ENCODE assay signal across 22 cellular contexts in genomic region chr14:103891667-103892215, GRCh38. TPM values are rescaled to one million over a fixed set of nuclear protein-coding genes. Genes with fewer than 3 reads are reported as not detected.
A peak's percentile ranks its signal among the peaks of the same experiment; 100 is the strongest.
DNase-seq lines count a peak whose midpoint lies in the region; FAIRE-seq and TF ChIP-seq lines count a peak whose summit lies in the region.
"Had no signal": no experiment of that assay in that cellular context is flagged by ENCODE, and none has a peak within 500 bp of the region (broad histone marks: within the 10 kb centered on the region; RNA-seq: fewer than 3 reads in every experiment).

No MANE protein-coding gene starts in this region.

- H2BK120ac ChIP-seq in H1 (replicated peaks; ENCODE audit: low read depth, low read length) (no peak overlapping the region), neuronal stem cell (ENCODE audit: low read depth, low read length) (no peak overlapping the region)

- no peaks in the 10 kb centered on the region for H3K79me2 ChIP-seq in H1 (ENCODE audit: control insufficient read depth in 1 of 2, insufficient read depth in 2 of 2, low read length in 2 of 2)

- 84% methylated on average over 15 of the region's 15 CpGs; no CpG with 5 or more reads in 1 of the 2 experiments for WGBS in H1 (ENCODE audit: extremely low coverage in 1 of 2, insufficient coverage in 1 of 2, insufficient read length in 1 of 2, insufficient replicate concordance in 2 of 2, low coverage in 1 of 2, low lambda C conversion rate in 2 of 2, missing lambda C conversion rate in 1 of 2), 2 experiments
- WGBS in neuronal stem cell (ENCODE audit: extremely low coverage in 2 of 2, insufficient read length in 2 of 2, insufficient replicate concordance in 1 of 2), 2 donors: no CpG with 5 or more reads among the region's 15 CpGs

- no peak overlapping the region for H3K4ac ChIP-seq in H1 (replicated peaks; ENCODE audit: insufficient read length, low read depth, low read length)
- H3K4ac ChIP-seq in neuronal stem cell (ENCODE audit: low read length): no peak overlapping the region

- no peak overlapping the region for H4K91ac ChIP-seq in H1 (replicated peaks; ENCODE audit: insufficient read length, low read length)
- H4K91ac ChIP-seq in neuronal stem cell (ENCODE audit: low read depth, low read length, poor library complexity): no peak overlapping the region

- no peak overlapping the region for H3K27ac ChIP-seq in HEK293 (ENCODE audit: extremely low read depth, low read depth, low read length)
- H3K27ac ChIP-seq in H1 (ENCODE audit: low read depth, low read length): no peak overlapping the region
- no peak overlapping the region for H3K27ac ChIP-seq in neuronal stem cell (replicated peaks; ENCODE audit: low read length)

- H3K23ac ChIP-seq in H1 (ENCODE audit: insufficient read length): no peak overlapping the region
- H3K23ac ChIP-seq in neuronal stem cell (ENCODE audit: low read depth, low read length, poor library complexity): peak overlapping the region; percentile 75

- FAIRE-seq in H1 (lab: Jason Lieb, UNC): no peak
- FAIRE-seq in D721Med (lab: Jason Lieb, UNC): no peak
- FAIRE-seq: A204.1 had no signal

- H2BK20ac ChIP-seq in H1 (ENCODE audit: low read length): no peak overlapping the region

- H3K18ac ChIP-seq in H1 (ENCODE audit: extremely low read depth, low read length): no peak overlapping the region
- peak overlapping the region; percentile 44 for H3K18ac ChIP-seq in neuronal stem cell (ENCODE audit: low read length)

- peaks cover 0 to 2% of the 10 kb centered on the region in 2 experiments for H4K20me1 ChIP-seq in H1 (replicated peaks in 1 of 2; ENCODE audit: control insufficient read depth in 1 of 2, insufficient read depth in 2 of 2, low read length in 2 of 2)

- H3K36me3 ChIP-seq in HEK293 (ENCODE audit: control insufficient read depth in 2 of 2, insufficient read depth in 1 of 2, low read length in 2 of 2) (no peaks in the 10 kb centered on the region), H1 (ENCODE audit: control insufficient read depth in 2 of 4, insufficient read depth in 4 of 4, low read length in 3 of 4) (no peaks in the 10 kb centered on the region), neuronal stem cell (replicated peaks in 1 of 2; ENCODE audit: control insufficient read depth in 2 of 2, insufficient read depth in 2 of 2, low read length in 2 of 2) (no peaks in the 10 kb centered on the region)

- H3K9me3 ChIP-seq in HEK293 (ENCODE audit: control insufficient read depth, insufficient read depth, low read depth, low read length) (no peaks in the 10 kb centered on the region), H1 (ENCODE audit: insufficient read depth in 2 of 2, low read depth in 1 of 2, low read length in 1 of 2) (peaks cover 0 to 3% of the 10 kb centered on the region in 2 experiments; a peak in 1 of 4 replicates), neuronal stem cell (replicated peaks in 1 of 2; ENCODE audit: control insufficient read depth in 2 of 2, insufficient read depth in 1 of 2, low read depth in 1 of 2, low read length in 2 of 2) (peaks cover 0 to 5% of the 10 kb centered on the region in 2 donors)

- peak overlapping the region; percentile 21; the same call in 1 of the 2 replicates for H4K8ac ChIP-seq in H1 (ENCODE audit: extremely low read depth, insufficient read depth, low read length)
- no peak overlapping the region for H4K8ac ChIP-seq in neuronal stem cell (ENCODE audit: low read depth, low read length)

- no peaks in the 10 kb centered on the region for H3K23me2 ChIP-seq in H1 (ENCODE audit: low read depth, low read length)

- no peak overlapping the region for H3K9ac ChIP-seq in H1 (replicated peaks in 1 of 4; ENCODE audit: extremely low read depth in 1 of 4, low read depth in 3 of 4, low read length in 3 of 4)
- H3K9ac ChIP-seq in neuronal stem cell (ENCODE audit: low read depth, low read length, poor library complexity): no peak overlapping the region

- DNase-seq in AG08396 (ENCODE audit: low spot score) (peak; percentile 6), H1 (ENCODE audit: low read depth in 1 of 2, low spot score in 2 of 2) (no peak), neuronal stem cell (ENCODE audit: low spot score) (no peak), middle frontal gyrus (ENCODE audit: extremely low spot score, low spot score) (no peak), D721Med (ENCODE audit: insufficient read length, low spot score) (no peak), NCI-H1105 treated with DMSO at 0.1 percent for 48 hours (lab: John Stamatoyannopoulos, UW) (no peak)
- no peak for DNase-seq in activated effector memory CD4-positive, alpha-beta T cell treated with anti-CD3 and anti-CD28 coated beads, Interleukin-2, amount 50 U/mL, for 16 hours
- DNase-seq: C1 segment of cervical spinal cord, DMS 273 treated with DMSO at 0.1 percent for 48 hours, DND-41, GDM1, KG1, MV-4-11, NCI-H1417, NCI-H187 treated with DMSO at 0.1 percent for 48 hours, NCI-H226, NCI-H524, NCI-H82, OCI-M1, RPMI8226 had no signal

- no peak overlapping the region for H3K56ac ChIP-seq in H1 (replicated peaks; ENCODE audit: insufficient read length, low read depth, low read length)

- TF ChIP-seq CTCF in HEK293 (tag by site-specific recombination; IDR thresholded peaks at IDR 0.05) (no peak), H1 (IDR thresholded peaks at IDR 0.05; ENCODE audit: control extremely low read depth in 1 of 3, insufficient read depth in 1 of 3, low read depth in 1 of 3, low read length in 3 of 3) (no peak), D721Med (IDR thresholded peaks at IDR 0.05; ENCODE audit: insufficient read depth, missing control alignments) (no peak)

- H2BK12ac ChIP-seq in H1 (ENCODE audit: low read depth, low read length) (no peak overlapping the region), neuronal stem cell (ENCODE audit: low read length) (peak overlapping the region; percentile 11)

- TF ChIP-seq EP300 in H1 (IDR thresholded peaks at IDR 0.05; ENCODE audit: borderline replicate concordance in 1 of 2, low read depth in 2 of 2, low read length in 2 of 2): no peak

- H2AFZ ChIP-seq in H1 (ENCODE audit: low read length) (no peak overlapping the region), neuronal stem cell (ENCODE audit: low read length) (no peak overlapping the region)

- H3K14ac ChIP-seq in H1 (ENCODE audit: insufficient read length): no peak overlapping the region
- no peak overlapping the region for H3K14ac ChIP-seq in neuronal stem cell (ENCODE audit: low read length)

- H3K27me3 ChIP-seq in H1 (replicated peaks in 1 of 4; ENCODE audit: control insufficient read depth in 3 of 4, extremely low read depth in 1 of 4, insufficient read depth in 3 of 4, low read length in 3 of 4) (no peaks in the 10 kb centered on the region), neuronal stem cell (ENCODE audit: control insufficient read depth in 3 of 3, insufficient read depth in 3 of 3, low read depth in 1 of 3, low read length in 3 of 3) (peaks cover 0 to 27% (median 0%) of the 10 kb centered on the region in 3 experiments)

- H3K4me1 ChIP-seq in HEK293 (ENCODE audit: control insufficient read depth, insufficient read depth, low read length) (no peaks in the 10 kb centered on the region; the same call in 1 of the 2 replicates), H1 (replicated peaks in 1 of 4; ENCODE audit: control insufficient read depth in 3 of 4, insufficient read depth in 4 of 4, low read length in 3 of 4) (peaks cover 0 to 3% (median 0%) of the 10 kb centered on the region in 4 experiments; a peak in 1 of 7 replicates), neuronal stem cell (ENCODE audit: control insufficient read depth in 2 of 2, insufficient read depth in 1 of 2, low read depth in 1 of 2, low read length in 2 of 2) (peaks cover 0 to under 1% of the 10 kb centered on the region in 2 donors)

- H2BK15ac ChIP-seq in H1 (ENCODE audit: low read length) (no peak overlapping the region), neuronal stem cell (ENCODE audit: low read length) (no peak overlapping the region)

- H2AK5ac ChIP-seq in H1 (ENCODE audit: low read depth, low read length) (no peak overlapping the region), neuronal stem cell (ENCODE audit: low read depth, low read length) (peak overlapping the region; percentile 8)

- no peak overlapping the region for H3K4me2 ChIP-seq in H1 (ENCODE audit: insufficient read depth in 1 of 2, low read depth in 2 of 2, low read length in 2 of 2)
- H3K4me2 ChIP-seq in neuronal stem cell (ENCODE audit: insufficient read depth, low read length, poor library complexity, severe bottlenecking): no peak overlapping the region

- no peak for TF ChIP-seq RAD21 in H1 (IDR thresholded peaks at IDR 0.05 in 1 of 2, conservative IDR thresholded peaks at IDR 0.05 in 1 of 2; ENCODE audit: low read depth in 2 of 2, low read length in 2 of 2)

- H3K4me3 ChIP-seq in HEK293 (ENCODE audit: low read depth, low read length) (no peak overlapping the region), H1 (ENCODE audit: extremely low read depth in 1 of 4, insufficient read depth in 2 of 4, low read depth in 3 of 4, low read length in 4 of 4) (no peak overlapping the region), neuronal stem cell (ENCODE audit: low read length in 2 of 2) (no peak overlapping the region)

- H4K5ac ChIP-seq in H1 (ENCODE audit: insufficient read length, low read depth, low read length): no peak overlapping the region

- no peak overlapping the region for H2BK5ac ChIP-seq in H1 (ENCODE audit: low read depth, low read length)
- no peak overlapping the region for H2BK5ac ChIP-seq in neuronal stem cell (ENCODE audit: low read length)

- CTCF ChIA-PET in HEK293 (lab: Yijun Ruan, JAX) (interaction anchor here (2.0 kb wide), 1 partner anchor 9 kb away, joined by 13 read pairs; no protein-coding TSS in a partner anchor), H1 (lab: Charles Lee; ENCODE audit: partially characterized antibody) (interaction anchor here (0.6 to 1.5 kb wide), 5 partner anchors 9 to 28 kb away, joined by 3 to 9 read pairs (median 3); no protein-coding TSS in a partner anchor)

- POLR2A ChIA-PET in HEK293 (lab: Yijun Ruan, JAX) (no interaction called here), H1 (lab: Charles Lee; ENCODE audit: partially characterized antibody) (no interaction called here)

- no peaks in the 10 kb centered on the region for H3K79me1 ChIP-seq in H1 (ENCODE audit: low read depth, low read length)
- H3K79me1 ChIP-seq in neuronal stem cell (ENCODE audit: low read depth, low read length): no peaks in the 10 kb centered on the region

- no peak for TF ChIP-seq POLR2A in H1 (IDR thresholded peaks at IDR 0.05; ENCODE audit: control extremely low read depth in 1 of 2, low read depth in 2 of 2, low read length in 2 of 2)

RNA-seq across cellular contexts. Expression of gene TDRD9, which starts 36.5 kb away (rescaled TPM):
- not detected in 2 replicates for total RNA-seq in H1 (2021; fragmentation: NEBNext Ultra II Directional; extraction: Animal tissue kit (Norgen Biotek cat#: 25700))
- not detected in 2 replicates for polyA plus RNA-seq in H1 (2011; rRNA removed)
- 0.03 TPM for polyA plus RNA-seq in H1 (2011; cell fraction: cytosol; rRNA removed)
- not detected for polyA plus RNA-seq in H1 (2011; cell fraction: nucleus; rRNA removed)
- polyA plus RNA-seq in H1 (2012, experiment 1 of 2): not detected in 4 replicates
- polyA plus RNA-seq in H1 (2012, experiment 2 of 2): not detected
- under 0.01 TPM for polyA plus RNA-seq in H1 (2013, experiment 1 of 2)
- 0.02 TPM for polyA plus RNA-seq in H1 (2013, experiment 2 of 2)
- polyA minus RNA-seq in H1 (2011; rRNA and poly(A)+ RNA removed): 0.16 TPM in 1 of 2 replicates, not detected in the other
- polyA minus RNA-seq in H1 (2011; cell fraction: cytosol; rRNA and poly(A)+ RNA removed): not detected
- 0.20 TPM for polyA minus RNA-seq in H1 (2011; cell fraction: nucleus; rRNA and poly(A)+ RNA removed)
- polyA plus RNA-seq in neuronal stem cell (2013, experiment 1 of 2): not detected
- not detected for polyA plus RNA-seq in neuronal stem cell (2013, experiment 2 of 2)

RNA-seq across cellular contexts. Expression of gene PPP1R13B, which starts 44.4 kb away (rescaled TPM):
- total RNA-seq in H1 (2021; fragmentation: NEBNext Ultra II Directional; extraction: Animal tissue kit (Norgen Biotek cat#: 25700)): 8.9 and 9.7 TPM in 2 replicates
- 2.6 and 4.5 TPM in 2 replicates for polyA plus RNA-seq in H1 (2011; rRNA removed)
- polyA plus RNA-seq in H1 (2011; cell fraction: cytosol; rRNA removed): 2.7 TPM
- polyA plus RNA-seq in H1 (2011; cell fraction: nucleus; rRNA removed): 9.9 TPM
- 5.3 to 8.0 TPM (median 5.5 TPM) in 4 replicates for polyA plus RNA-seq in H1 (2012, experiment 1 of 2)
- polyA plus RNA-seq in H1 (2012, experiment 2 of 2): 2.4 TPM
- 4.8 TPM for polyA plus RNA-seq in H1 (2013, experiment 1 of 2)
- polyA plus RNA-seq in H1 (2013, experiment 2 of 2): 5.1 TPM
- 5.4 and 9.3 TPM in 2 replicates for polyA minus RNA-seq in H1 (2011; rRNA and poly(A)+ RNA removed)
- 5.7 TPM for polyA minus RNA-seq in H1 (2011; cell fraction: cytosol; rRNA and poly(A)+ RNA removed)
- 7.7 TPM for polyA minus RNA-seq in H1 (2011; cell fraction: nucleus; rRNA and poly(A)+ RNA removed)
- 2.1 TPM for polyA plus RNA-seq in neuronal stem cell (2013, experiment 1 of 2)
- polyA plus RNA-seq in neuronal stem cell (2013, experiment 2 of 2): 1.6 TPM

RNA-seq across cellular contexts. Expression of gene RD3L, which starts 50.6 kb away (rescaled TPM):
- total RNA-seq in H1 (2021; fragmentation: NEBNext Ultra II Directional; extraction: Animal tissue kit (Norgen Biotek cat#: 25700)): not detected in 2 replicates
- not detected in 2 replicates for polyA plus RNA-seq in H1 (2011; rRNA removed)
- not detected for polyA plus RNA-seq in H1 (2011; cell fraction: cytosol; rRNA removed)
- polyA plus RNA-seq in H1 (2011; cell fraction: nucleus; rRNA removed): not detected
- not detected in 4 replicates for polyA plus RNA-seq in H1 (2012, experiment 1 of 2)
- not detected for polyA plus RNA-seq in H1 (2012, experiment 2 of 2)
- polyA plus RNA-seq in H1 (2013, experiment 1 of 2): not detected
- not detected for polyA plus RNA-seq in H1 (2013, experiment 2 of 2)
- polyA minus RNA-seq in H1 (2011; rRNA and poly(A)+ RNA removed): not detected in 2 replicates
- polyA minus RNA-seq in H1 (2011; cell fraction: cytosol; rRNA and poly(A)+ RNA removed): not detected
- polyA minus RNA-seq in H1 (2011; cell fraction: nucleus; rRNA and poly(A)+ RNA removed): not detected
- polyA plus RNA-seq in neuronal stem cell (2013, experiment 1 of 2): not detected
- not detected for polyA plus RNA-seq in neuronal stem cell (2013, experiment 2 of 2)
